In genomic region chr20:22684072-22684762, GRCh38 we compare ENCODE assay signal across 8 cellular contexts.
DNase-seq lines count a peak whose midpoint lies in the region; ATAC-seq and TF ChIP-seq lines count a peak whose summit lies in the region.

No MANE protein-coding gene starts in this region.

- no peaks in the 10 kb centered on the region for H3K36me3 ChIP-seq in ascending aorta

- no peak overlapping the region for H3K4me3 ChIP-seq in ascending aorta

- DNase-seq in Caki2 (ENCODE audit: low read depth) (peak; percentile 67), NCI-H748 (lab: John Stamatoyannopoulos, UW; ENCODE audit: unreplicated experiment) (peak; percentile 87), ascending aorta (ENCODE audit: low spot score in 2 of 2) (peak in 1 of 2 donors; percentile 82), hepatic stellate cell (ENCODE audit: low spot score) (peak; percentile 73), sciatic nerve (ENCODE audit: low spot score) (peak; percentile 76), mesenteric fat pad (ENCODE audit: low spot score) (no peak)

- no peak overlapping the region for H3K27ac ChIP-seq in ascending aorta

- peak; percentile 79 for ATAC-seq in GM18909 (IDR thresholded peaks at IDR 0.05; ENCODE audit: poor library complexity, unreplicated experiment)
- peak; percentile 88 for ATAC-seq in HG03432 (IDR thresholded peaks at IDR 0.05; ENCODE audit: unreplicated experiment)
- peak; percentile 87 for ATAC-seq in sciatic nerve

- TF ChIP-seq CTCF in ascending aorta (IDR thresholded peaks at IDR 0.05) = peak; percentile 77 to 86 (median 80)

- intact Hi-C loops in ascending aorta (cut with DNase I) (loop anchor here (1.0 kb wide), 2 partner anchors 345 to 350 kb away; no protein-coding TSS in a partner anchor), sciatic nerve (cut with DNase I) (loop anchor here (5.0 kb wide), 1 partner anchor 342 kb away; no protein-coding TSS in a partner anchor)

- in situ Hi-C loops in Caki2 (cut with HindIII; ENCODE audit: low pct_unique_long_range_greater_than_20kb, low sequenced_read_pairs) = loop anchor here (10.0 kb wide), 1 partner anchor 339 kb away; no protein-coding TSS in a partner anchor

- H3K4me1 ChIP-seq in ascending aorta = no peaks in the 10 kb centered on the region

- H3K27me3 ChIP-seq in ascending aorta = no peaks in the 10 kb centered on the region

- no peaks in the 10 kb centered on the region for H3K9me3 ChIP-seq in ascending aorta
